Comparison of ENCODE assay signal across 25 cellular contexts in the genomic region with DNA sequence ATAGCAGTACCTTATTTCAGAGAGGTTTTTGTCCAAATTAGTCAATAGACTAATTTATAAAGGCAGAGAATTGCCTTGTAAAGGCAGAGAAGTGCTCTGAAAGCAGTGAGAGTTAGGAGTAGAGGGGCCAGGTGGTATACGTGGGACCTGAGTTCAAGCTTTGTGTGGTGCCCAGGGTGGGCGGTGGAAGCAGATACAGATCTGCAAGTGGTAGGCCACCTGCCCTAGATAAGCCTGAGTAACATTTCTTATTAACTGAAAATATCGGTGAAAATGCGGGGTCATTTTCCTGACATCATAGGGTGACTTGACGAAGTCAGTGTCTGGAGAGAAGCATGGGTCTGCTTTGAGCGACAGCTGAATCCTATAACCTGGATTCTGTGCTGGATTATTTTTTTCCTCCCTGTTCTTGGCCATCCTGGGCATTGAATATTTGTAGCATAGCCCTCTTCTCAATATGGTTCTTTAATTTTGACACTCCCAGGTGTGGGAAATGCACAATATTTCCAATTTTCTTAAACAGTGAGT.
DNase-seq lines count a peak whose midpoint lies in the region; ATAC-seq and TF ChIP-seq lines count a peak whose summit lies in the region.
"Had no signal": no experiment of that assay in that cellular context is flagged by ENCODE, and none has a peak within 500 bp of the region (broad histone marks: within the 10 kb centered on the region; RNA-seq: fewer than 3 reads in every experiment).

No MANE protein-coding gene starts in this region.

- peaks cover 96% of the 10 kb centered on the region for H3K4me1 ChIP-seq in DND-41 (ENCODE audit: insufficient read depth, low read length)
- peaks cover 9 to 21% of the 10 kb centered on the region in 2 donors for H3K4me1 ChIP-seq in naive thymus-derived CD4-positive, alpha-beta T cell (ENCODE audit: control insufficient read depth in 2 of 2, insufficient read depth in 2 of 2, low read length in 2 of 2)
- H3K4me1 ChIP-seq in vagina, result peaks cover 39% of the 10 kb centered on the region

- peak overlapping the region; percentile 87 for H3K27ac ChIP-seq in DND-41 (ENCODE audit: low read length)
- no peak overlapping the region for H3K27ac ChIP-seq in naive thymus-derived CD4-positive, alpha-beta T cell (ENCODE audit: low read depth, low read length)
- no peak overlapping the region for H3K27ac ChIP-seq in vagina
- H3K27ac ChIP-seq in coronary artery, result no peak overlapping the region
- H3K27ac ChIP-seq: 22Rv1, lower lobe of right lung, sigmoid colon had no signal

- H3K9me3 Mint-ChIP-seq in activated CD4-positive, alpha-beta T cell treated with anti-CD3 and anti-CD28 coated beads for 36 hours (ENCODE audit: low read depth), result no peaks in the 10 kb centered on the region
- no peaks in the 10 kb centered on the region for H3K9me3 Mint-ChIP-seq in activated CD4-positive, alpha-beta memory T cell treated with anti-CD3 and anti-CD28 coated beads for 36 hours
- no peaks in the 10 kb centered on the region for H3K9me3 Mint-ChIP-seq in naive thymus-derived CD4-positive, alpha-beta T cell
- H3K9me3 Mint-ChIP-seq: natural killer cell; T-helper 1 cell treated with Interleukin-12 subunit alpha and Interleukin-12 subunit beta and Interleukin-4 antibody, amounts not matched to agents 30 μg/mL and 1 μg/mL, for 36 hours; type B pancreatic cell had no signal

- TF ChIP-seq CTCF in DND-41 (IDR thresholded peaks at IDR 0.05; ENCODE audit: borderline replicate concordance, extremely low read depth, low read length, poor library complexity, severe bottlenecking) (no peak), vagina (IDR thresholded peaks at IDR 0.05) (no peak), coronary artery (IDR thresholded peaks at IDR 0.05) (no peak)

- no peak overlapping the region for H3K4me3 ChIP-seq in DND-41 (ENCODE audit: low read depth in 1 of 2, low read length in 2 of 2)
- H3K4me3 ChIP-seq in naive thymus-derived CD4-positive, alpha-beta T cell (ENCODE audit: low read length), result no peak overlapping the region
- no peak overlapping the region for H3K4me3 ChIP-seq in vagina
- H3K4me3 ChIP-seq in coronary artery, result no peak overlapping the region
- H3K4me3 ChIP-seq: BLaER1 treated with 17β-estradiol and CSF1 and Interleukin-3, amounts not matched to agents 10 nM and 100 nM; lower lobe of right lung; sigmoid colon had no signal

- peaks cover 78% of the 10 kb centered on the region for H3K4me1 Mint-ChIP-seq in activated CD4-positive, alpha-beta T cell treated with anti-CD3 and anti-CD28 coated beads for 36 hours
- H3K4me1 Mint-ChIP-seq in activated CD4-positive, alpha-beta memory T cell treated with anti-CD3 and anti-CD28 coated beads for 36 hours (ENCODE audit: low read depth), result peaks cover 87% of the 10 kb centered on the region
- peaks cover 34 to 71% (median 35%) of the 10 kb centered on the region in 7 donors for H3K4me1 Mint-ChIP-seq in naive thymus-derived CD4-positive, alpha-beta T cell

- H3K9me3 ChIP-seq in DND-41 (ENCODE audit: insufficient read depth, low read length, severe bottlenecking), result no peaks in the 10 kb centered on the region
- H3K9me3 ChIP-seq in naive thymus-derived CD4-positive, alpha-beta T cell (ENCODE audit: control insufficient read depth in 2 of 3, low read length in 3 of 3), result no peaks in the 10 kb centered on the region
- no peaks in the 10 kb centered on the region for H3K9me3 ChIP-seq in vagina
- H3K9me3 ChIP-seq: BLaER1 treated with 17β-estradiol and CSF1 and Interleukin-3, amounts not matched to agents 10 nM and 100 nM; lower lobe of right lung; sigmoid colon; SK-N-SH had no signal

- peaks cover 18% of the 10 kb centered on the region for H3K79me2 ChIP-seq in DND-41 (ENCODE audit: insufficient read depth, low read length)

- TF ChIP-seq POLR2A in vagina (IDR thresholded peaks at IDR 0.05), result no peak

- POLR2A ChIA-PET in activated CD4-positive, alpha-beta T cell treated with anti-CD3 and anti-CD28 coated beads for 36 hours (lab: Charles Lee), result no interaction called here
- POLR2A ChIA-PET in activated CD4-positive, alpha-beta memory T cell treated with anti-CD3 and anti-CD28 coated beads for 36 hours (lab: Charles Lee), result interaction anchor here (1.2 to 6.9 kb wide), 3 partner anchors 11 to 20 kb away, joined by 3 to 34 read pairs (median 12); no protein-coding TSS in a partner anchor
- POLR2A ChIA-PET in naive thymus-derived CD4-positive, alpha-beta T cell (lab: Charles Lee), result interaction anchor here (1.6 kb wide), 1 partner anchor 16 kb away, joined by 3 read pairs; no protein-coding TSS in a partner anchor

- no peak overlapping the region for H3K4me2 ChIP-seq in DND-41 (ENCODE audit: insufficient read depth, low read length)

- CTCF ChIA-PET in activated CD4-positive, alpha-beta T cell treated with anti-CD3 and anti-CD28 coated beads for 36 hours (lab: Charles Lee), result no interaction called here
- CTCF ChIA-PET in activated CD4-positive, alpha-beta memory T cell treated with anti-CD3 and anti-CD28 coated beads for 36 hours (lab: Charles Lee), result no interaction called here
- CTCF ChIA-PET in naive thymus-derived CD4-positive, alpha-beta T cell (lab: Charles Lee), result interaction anchor here (0.6 kb wide), 1 partner anchor 66 kb away, joined by 4 read pairs; no protein-coding TSS in a partner anchor

- no peak overlapping the region for H3K4me3 Mint-ChIP-seq in activated CD4-positive, alpha-beta T cell treated with anti-CD3 and anti-CD28 coated beads for 36 hours
- no peak overlapping the region for H3K4me3 Mint-ChIP-seq in activated CD4-positive, alpha-beta memory T cell treated with anti-CD3 and anti-CD28 coated beads for 36 hours
- H3K4me3 Mint-ChIP-seq in naive thymus-derived CD4-positive, alpha-beta T cell, result no peak overlapping the region
- H3K4me3 Mint-ChIP-seq: natural killer cell; T-helper 1 cell treated with Interleukin-12 subunit alpha and Interleukin-12 subunit beta and Interleukin-4 antibody, amounts not matched to agents 30 μg/mL and 1 μg/mL, for 36 hours; type B pancreatic cell had no signal

- H3K36me3 ChIP-seq in DND-41 (ENCODE audit: insufficient read depth, low read length) (peaks cover 59% of the 10 kb centered on the region), vagina (no peaks in the 10 kb centered on the region)
- H3K36me3 ChIP-seq in naive thymus-derived CD4-positive, alpha-beta T cell (ENCODE audit: control insufficient read depth in 2 of 3, insufficient read depth in 3 of 3, low read length in 3 of 3), result no peaks in the 10 kb centered on the region
- H3K36me3 ChIP-seq: BLaER1 treated with 17β-estradiol and CSF1 and Interleukin-3, amounts not matched to agents 10 nM and 100 nM; lower lobe of right lung; sigmoid colon had no signal

- no peaks in the 10 kb centered on the region for H3K27me3 ChIP-seq in DND-41 (ENCODE audit: insufficient read depth, low read length, poor library complexity)
- no peaks in the 10 kb centered on the region for H3K27me3 ChIP-seq in naive thymus-derived CD4-positive, alpha-beta T cell (ENCODE audit: control insufficient read depth in 2 of 2, insufficient read depth in 2 of 2, low read length in 2 of 2)
- H3K27me3 ChIP-seq in vagina, result no peaks in the 10 kb centered on the region
- H3K27me3 ChIP-seq: BLaER1 treated with 17β-estradiol and CSF1 and Interleukin-3, amounts not matched to agents 10 nM and 100 nM; sigmoid colon had no signal

- peaks cover 3% of the 10 kb centered on the region for H3K27me3 Mint-ChIP-seq in activated CD4-positive, alpha-beta T cell treated with anti-CD3 and anti-CD28 coated beads for 36 hours
- no peaks in the 10 kb centered on the region for H3K27me3 Mint-ChIP-seq in activated CD4-positive, alpha-beta memory T cell treated with anti-CD3 and anti-CD28 coated beads for 36 hours
- H3K27me3 Mint-ChIP-seq in naive thymus-derived CD4-positive, alpha-beta T cell, result peaks cover 0 to 7% (median 0%) of the 10 kb centered on the region in 5 donors
- H3K27me3 Mint-ChIP-seq: type B pancreatic cell had no signal

- no peak for ATAC-seq in activated CD4-positive, alpha-beta T cell treated with anti-CD3 and anti-CD28 coated beads for 36 hours
- ATAC-seq in DND-41 (ENCODE audit: insufficient read depth, low read depth), result no peak
- peak; percentile 35 for ATAC-seq in naive thymus-derived CD4-positive, alpha-beta T cell
- ATAC-seq in GM21360 (IDR thresholded peaks at IDR 0.05; ENCODE audit: unreplicated experiment), result no peak
- ATAC-seq: lower lobe of right lung had no signal

- intact Hi-C loops in activated CD4-positive, alpha-beta T cell treated with anti-CD3 and anti-CD28 coated beads for 36 hours (cut with DNase I, micrococcal nuclease), result loop anchor here in 1 of 2 experiments (5.0 kb wide), 1 partner anchor 482 kb away; no protein-coding TSS in a partner anchor
- intact Hi-C loops in activated CD4-positive, alpha-beta memory T cell treated with anti-CD3 and anti-CD28 coated beads for 36 hours (cut with micrococcal nuclease), result loop anchor here (5.0 kb wide), 3 partner anchors 102 to 482 kb away; no protein-coding TSS in a partner anchor
- intact Hi-C loops in naive thymus-derived CD4-positive, alpha-beta T cell (cut with micrococcal nuclease), result loop anchor here (2.0 to 5.0 kb wide), 2 partner anchors 15 to 47 kb away; no protein-coding TSS in a partner anchor
- intact Hi-C loops in vagina (cut with DNase I), result no loop called here

- DNase-seq in activated CD4-positive, alpha-beta T cell treated with anti-CD3 and anti-CD28 coated beads for 36 hours, result no peak
- DNase-seq in activated CD4-positive, alpha-beta T cell treated with anti-CD3 and anti-CD28 coated beads for 1 hour, result no peak
- DNase-seq in DND-41 (no peak), vagina (ENCODE audit: extremely low spot score in 2 of 2) (no peak), coronary artery (ENCODE audit: low spot score) (no peak)
- DNase-seq in activated CD4-positive, alpha-beta memory T cell treated with anti-CD3 and anti-CD28 coated beads for 36 hours, result no peak
- DNase-seq in naive thymus-derived CD4-positive, alpha-beta T cell, result no peak
- DNase-seq: activated CD8-positive, alpha-beta memory T cell treated with anti-CD3 and anti-CD28 coated beads for 24 hours; activated naive CD4-positive, alpha-beta T cell treated with anti-CD3 and anti-CD28 coated beads, Interleukin-2, amount 50 U/mL, for 16 hours; activated T-cell treated with anti-CD3 and anti-CD28 coated beads, Interleukin-2, amount 50 U/mL, for 1 hour; amygdala; lower lobe of right lung; natural killer cell; NCI-H1092; NCI-H1694 treated with DMSO at 0.1 percent for 48 hours; NCI-H2171 treated with DMSO at 0.1 percent for 48 hours; NCI-H524; sigmoid colon; SK-N-SH; stimulated activated CD4-positive, alpha-beta T cell treated with anti-CD3 and anti-CD28 coated beads, Interleukin-4, amount 100 ng/mL, for 24 hours had no signal

- peak overlapping the region; percentile 3 for H3K27ac Mint-ChIP-seq in activated CD4-positive, alpha-beta T cell treated with anti-CD3 and anti-CD28 coated beads for 36 hours
- H3K27ac Mint-ChIP-seq in activated CD4-positive, alpha-beta memory T cell treated with anti-CD3 and anti-CD28 coated beads for 36 hours, result peak overlapping the region; percentile 60
- no peak overlapping the region for H3K27ac Mint-ChIP-seq in naive thymus-derived CD4-positive, alpha-beta T cell
- H3K27ac Mint-ChIP-seq: natural killer cell; T-helper 1 cell treated with Interleukin-12 subunit alpha and Interleukin-12 subunit beta and Interleukin-4 antibody, amounts not matched to agents 30 μg/mL and 1 μg/mL, for 36 hours; type B pancreatic cell had no signal

- H3K9ac ChIP-seq in DND-41 (ENCODE audit: low read depth, low read length), result no peak overlapping the region
- H3K9ac ChIP-seq: BLaER1 treated with 17β-estradiol and CSF1 and Interleukin-3, amounts not matched to agents 10 nM and 100 nM; SK-N-SH had no signal

- H4K20me1 ChIP-seq in DND-41 (ENCODE audit: insufficient read depth, low read length), result no peaks in the 10 kb centered on the region
- H4K20me1 ChIP-seq: BLaER1 treated with 17β-estradiol and CSF1 and Interleukin-3, amounts not matched to agents 10 nM and 100 nM had no signal

- H3K36me3 Mint-ChIP-seq in activated CD4-positive, alpha-beta T cell treated with anti-CD3 and anti-CD28 coated beads for 36 hours (ENCODE audit: low read depth), result peaks cover 65% of the 10 kb centered on the region
- peaks cover 76% of the 10 kb centered on the region for H3K36me3 Mint-ChIP-seq in activated CD4-positive, alpha-beta memory T cell treated with anti-CD3 and anti-CD28 coated beads for 36 hours
- H3K36me3 Mint-ChIP-seq in naive thymus-derived CD4-positive, alpha-beta T cell, result peaks cover 0 to 41% (median 8%) of the 10 kb centered on the region in 5 donors
- H3K36me3 Mint-ChIP-seq: natural killer cell had no signal

- H2AFZ ChIP-seq in DND-41 (ENCODE audit: low read depth, low read length), result no peak overlapping the region

Comparison
In these comparisons a context has a peak if more than half of its experiments do, and no peak if none do; other contexts are left out.
1. H3K27ac Mint-ChIP-seq: peak in activated CD4-positive, alpha-beta T cell treated with anti-CD3 and anti-CD28 coated beads for 36 hours (single experiment) and activated CD4-positive, alpha-beta memory T cell treated with anti-CD3 and anti-CD28 coated beads for 36 hours (single experiment); none in naive thymus-derived CD4-positive, alpha-beta T cell (0 of 9).